In the genomic region with DNA sequence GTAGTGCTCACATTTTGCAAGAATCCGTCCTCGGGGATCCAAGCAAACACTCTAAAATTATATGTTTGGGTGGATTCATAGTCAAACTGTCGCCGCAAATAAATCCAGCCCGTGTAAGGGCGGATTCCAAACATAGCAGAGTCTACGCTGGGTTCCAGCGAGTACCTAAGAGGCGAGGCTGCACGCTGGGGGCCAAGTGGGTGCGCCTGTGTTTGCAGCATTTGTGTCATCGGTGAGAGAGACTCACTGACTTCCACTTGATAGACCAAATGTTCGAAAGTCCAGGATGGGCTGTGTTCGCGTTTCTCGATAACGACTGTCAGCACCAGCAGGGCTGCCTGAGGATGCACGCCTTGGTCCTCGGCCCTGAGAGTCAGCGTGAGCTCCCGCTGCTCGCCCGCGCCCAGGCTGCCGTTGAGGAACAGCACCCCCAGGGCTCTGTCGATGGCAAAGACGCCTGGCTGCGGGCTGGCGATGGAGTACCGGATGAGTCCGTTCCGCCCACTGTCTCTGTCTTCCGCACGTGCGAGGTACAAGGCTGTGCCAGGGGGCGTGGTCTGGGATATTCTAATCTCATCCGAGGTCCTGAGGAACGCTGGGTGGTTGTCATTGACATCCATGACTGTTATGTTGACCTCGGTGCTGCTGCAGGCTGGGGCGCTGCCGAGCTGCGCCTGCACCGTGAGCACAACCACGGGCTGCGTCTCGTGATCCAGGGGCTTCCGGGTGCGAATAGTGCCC, we compare ENCODE assay signal across 7 cellular contexts.
A peak's percentile ranks its signal among the peaks of the same experiment; 100 is the strongest.
DNase-seq lines count a peak whose midpoint lies in the region; ATAC-seq lines count a peak whose summit lies in the region.

No MANE protein-coding gene starts in this region.

- peaks cover 9 to 10% of the 10 kb centered on the region in 2 donors for H3K27me3 ChIP-seq in mucosa of rectum (ENCODE audit: control insufficient read depth in 2 of 2, insufficient read depth in 2 of 2, low read length in 2 of 2)

- peaks cover 0 to 3% of the 10 kb centered on the region in 2 donors for H3K4me1 ChIP-seq in mucosa of rectum (ENCODE audit: control insufficient read depth in 2 of 2, insufficient read depth in 2 of 2, low read length in 2 of 2)

- H3K36me3 ChIP-seq in mucosa of rectum (ENCODE audit: control insufficient read depth in 2 of 2, insufficient read depth in 2 of 2, low read length in 2 of 2), result no peaks in the 10 kb centered on the region

- ATAC-seq in GM19328 (IDR thresholded peaks at IDR 0.05; ENCODE audit: unreplicated experiment), result peak; percentile 87
- peak; percentile 89 for ATAC-seq in HG03432 (IDR thresholded peaks at IDR 0.05; ENCODE audit: unreplicated experiment)
- peak; percentile 81 to 82 for ATAC-seq in activated CD4-positive, CD25-positive, alpha-beta regulatory T cell treated with anti-CD3 and anti-CD28 coated beads, Interleukin-2, amount 50 U/mL, for 24 hours

- no peak overlapping the region for H3K27ac ChIP-seq in mucosa of rectum (ENCODE audit: low read depth in 2 of 2, low read length in 2 of 2)

- peak overlapping the region; percentile 12 to 42 for H3K4me3 ChIP-seq in mucosa of rectum (ENCODE audit: low read length in 2 of 2)

- H3K9me3 ChIP-seq in mucosa of rectum (ENCODE audit: control insufficient read depth in 2 of 2, low read length in 2 of 2), result no peaks in the 10 kb centered on the region

- H3K9ac ChIP-seq in mucosa of rectum (ENCODE audit: low read depth in 1 of 2, low read length in 2 of 2), result no peak overlapping the region

- DNase-seq in cerebellar cortex (ENCODE audit: low spot score) (peak; percentile 4), DMS 273 treated with DMSO at 0.1 percent for 48 hours (lab: John Stamatoyannopoulos, UW) (no peak)
- peak; percentile 39 for DNase-seq in stimulated activated naive CD4-positive, alpha-beta T cell treated with Interleukin-2 at 50 U/mL for 16 hours (lab: John Stamatoyannopoulos, UW)
